12 cellular contexts compared by ENCODE assay signal in the genomic region with DNA sequence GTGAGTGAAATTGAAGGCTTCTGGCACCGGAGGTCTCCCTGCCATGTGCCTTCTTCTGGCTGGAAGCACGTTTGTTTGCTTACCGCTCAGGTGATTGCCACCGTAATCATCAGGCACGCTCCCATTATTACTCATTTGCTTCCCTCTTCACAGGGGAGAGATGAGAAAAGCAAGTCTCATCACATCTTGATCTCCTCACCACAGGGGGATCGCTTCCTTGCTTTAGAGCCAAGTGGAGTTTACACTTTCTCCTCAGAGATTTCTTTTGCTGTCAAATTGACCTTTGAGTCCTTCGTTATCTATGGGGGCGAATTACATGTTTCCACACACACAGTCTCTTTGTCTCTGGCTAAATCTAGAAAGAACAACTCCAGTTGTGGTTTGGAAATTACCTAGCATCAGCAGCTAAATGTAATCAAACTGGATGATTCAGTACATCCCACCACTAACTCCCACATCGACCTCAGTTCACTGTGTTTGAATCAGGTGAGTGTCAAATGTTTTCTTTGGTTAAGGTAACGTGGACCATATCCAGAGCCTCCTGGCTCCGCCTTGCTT.
DNase-seq lines count a peak whose midpoint lies in the region; ATAC-seq and TF ChIP-seq lines count a peak whose summit lies in the region.
"Had no signal": no experiment of that assay in that cellular context is flagged by ENCODE, and none has a peak within 500 bp of the region (broad histone marks: within the 10 kb centered on the region; RNA-seq: fewer than 3 reads in every experiment).

No MANE protein-coding gene starts in this region.

- no peak for TF ChIP-seq CTCF in GM12865 (IDR thresholded peaks at IDR 0.05; ENCODE audit: insufficient read depth, low read depth, low read length, missing control alignments)
- TF ChIP-seq CTCF in GM23338 (conservative IDR thresholded peaks at IDR 0.05; ENCODE audit: low read depth in 2 of 2): no peak
- no peak for TF ChIP-seq CTCF in gastrocnemius medialis (IDR thresholded peaks at IDR 0.05 in 4 of 5, conservative IDR thresholded peaks at IDR 0.05 in 1 of 5)
- TF ChIP-seq CTCF in natural killer cell (IDR thresholded peaks at IDR 0.05): no peak

- ATAC-seq in GM23338: peak; percentile 49; the same call in 2 of the 3 replicates
- ATAC-seq in left colon: peak; percentile 64
- ATAC-seq in gastrocnemius medialis: no peak
- no peak for ATAC-seq in natural killer cell

- H3K4me1 Mint-ChIP-seq in GM23338 (peaks cover 52% of the 10 kb centered on the region), natural killer cell (no peaks in the 10 kb centered on the region)
- H3K4me1 Mint-ChIP-seq: CD8-positive, alpha-beta memory T cell had no signal

- H3K4me3 Mint-ChIP-seq in GM23338 (no peak overlapping the region), natural killer cell (no peak overlapping the region)
- H3K4me3 Mint-ChIP-seq: CD8-positive, alpha-beta memory T cell had no signal

- H3K9me3 ChIP-seq in gastrocnemius medialis (no peaks in the 10 kb centered on the region), HAP-1 (no peaks in the 10 kb centered on the region)
- H3K9me3 ChIP-seq: adrenal gland, tibial nerve had no signal

- no peaks in the 10 kb centered on the region for H3K9me2 ChIP-seq in GM23338 (ENCODE audit: insufficient read depth)

- H3K4me1 ChIP-seq in GM23338 (ENCODE audit: insufficient read depth) (peaks cover 34% of the 10 kb centered on the region), gastrocnemius medialis (no peaks in the 10 kb centered on the region), HAP-1 (peaks cover 28% of the 10 kb centered on the region)
- H3K4me1 ChIP-seq: adrenal gland, tibial nerve had no signal

- no peak overlapping the region for H2AFZ ChIP-seq in GM23338

- H3K27me3 ChIP-seq in GM23338 (ENCODE audit: insufficient read depth) (no peaks in the 10 kb centered on the region), gastrocnemius medialis (no peaks in the 10 kb centered on the region), HAP-1 (ENCODE audit: low read depth) (no peaks in the 10 kb centered on the region)
- H3K27me3 ChIP-seq: adrenal gland, tibial nerve had no signal

- H3K4me3 ChIP-seq in GM12865 (ENCODE audit: low read depth, low read length) (no peak overlapping the region), GM23338 (no peak overlapping the region), gastrocnemius medialis (no peak overlapping the region), HAP-1 (no peak overlapping the region)
- H3K4me3 ChIP-seq: adrenal gland, tibial nerve had no signal

- H3K36me3 Mint-ChIP-seq in GM23338 (ENCODE audit: low read depth) (peaks cover 6% of the 10 kb centered on the region; the same call in 2 of the 3 replicates), natural killer cell (no peaks in the 10 kb centered on the region)
- H3K36me3 Mint-ChIP-seq: CD8-positive, alpha-beta memory T cell had no signal

- peak overlapping the region; percentile 2; the same call in 1 of the 2 replicates for H3K27ac ChIP-seq in GM23338 (ENCODE audit: low read depth)
- no peak overlapping the region for H3K27ac ChIP-seq in gastrocnemius medialis
- H3K27ac ChIP-seq: adrenal gland, tibial nerve had no signal

- DNase-seq in GM12865 (ENCODE audit: low read depth) (peak; percentile 66), GM23338 (ENCODE audit: low spot score) (no peak), NCI-H2081 (lab: John Stamatoyannopoulos, UW) (peak; percentile 90 to 98), left colon (no peak), gastrocnemius medialis (no peak), HAP-1 (ENCODE audit: low spot score in 2 of 2) (no peak), natural killer cell (no peak), NCI-H345 (lab: John Stamatoyannopoulos, UW) (no peak)
- DNase-seq: activated CD4-positive, alpha-beta T cell treated with anti-CD3 and anti-CD28 coated beads, Interleukin-2, amount 50 U/mL, for 4 hours; adrenal gland; CD8-positive, alpha-beta memory T cell had no signal

- intact Hi-C loops in left colon (cut with DNase I, micrococcal nuclease): loop anchor here in 1 of 2 donors (10.0 kb wide), 1 partner anchor 327 kb away; no protein-coding TSS in a partner anchor
- intact Hi-C loops in gastrocnemius medialis (cut with DNase I; ENCODE audit: low total_unique reads): no loop called here
- intact Hi-C loops in natural killer cell (cut with micrococcal nuclease): no loop called here

- H3K9me3 Mint-ChIP-seq in GM23338 (no peaks in the 10 kb centered on the region), natural killer cell (no peaks in the 10 kb centered on the region)

- H3K4me2 ChIP-seq in GM23338: no peak overlapping the region

- no peaks in the 10 kb centered on the region for H3K79me2 ChIP-seq in GM23338 (replicated peaks; ENCODE audit: insufficient read depth)

- H3K27me3 Mint-ChIP-seq in GM23338 (ENCODE audit: insufficient read depth, low read depth, poor library complexity) (no peaks in the 10 kb centered on the region), natural killer cell (ENCODE audit: low read depth in 2 of 2) (peaks cover 0 to 2% of the 10 kb centered on the region in 2 donors)
- H3K27me3 Mint-ChIP-seq: CD8-positive, alpha-beta memory T cell had no signal

- no peaks in the 10 kb centered on the region for H4K20me1 ChIP-seq in GM23338 (replicated peaks; ENCODE audit: insufficient read depth)

- H3K27ac Mint-ChIP-seq in GM23338 (no peak overlapping the region), natural killer cell (no peak overlapping the region)
- H3K27ac Mint-ChIP-seq: CD8-positive, alpha-beta memory T cell had no signal

- TF ChIP-seq POLR2A in gastrocnemius medialis (IDR thresholded peaks at IDR 0.05): no peak

- in situ Hi-C loops in gastrocnemius medialis (cut with MboI; ENCODE audit: low sequenced_read_pairs in 4 of 4) (no loop called here), HAP-1 (cut with MboI; ENCODE audit: low sequenced_read_pairs) (loop anchor here (5.0 to 25.0 kb wide), 2 partner anchors 105 to 345 kb away; no protein-coding TSS in a partner anchor)

- H3K36me3 ChIP-seq in GM23338 (ENCODE audit: insufficient read depth) (no peaks in the 10 kb centered on the region), gastrocnemius medialis (no peaks in the 10 kb centered on the region), HAP-1 (replicated peaks) (no peaks in the 10 kb centered on the region)
- H3K36me3 ChIP-seq: adrenal gland, tibial nerve had no signal

- H3F3A ChIP-seq in GM23338 (replicated peaks; ENCODE audit: low read depth): no peaks in the 10 kb centered on the region

TF ChIP-seq in GM23338, 12 proteins besides CTCF, POLR2A, EP300 and RAD21:
- TF ChIP-seq ZNF462 (CRISPR knock-in tag; IDR thresholded peaks at IDR 0.05) (peak; percentile 84), EZH2phosphoT487 (IDR thresholded peaks at IDR 0.05; ENCODE audit: unreplicated experiment) (no peak), ZNF114 (CRISPR knock-in tag; IDR thresholded peaks at IDR 0.05) (no peak)

Comparison
In these comparisons a context has a peak if more than half of its experiments do, and no peak if none do; other contexts are left out.
1. DNase-seq: peak in GM12865 (single experiment) and NCI-H2081 (2 of 2); none in GM23338 (single experiment), left colon (0 of 2), gastrocnemius medialis (0 of 2), HAP-1 (0 of 2), natural killer cell (single experiment) and NCI-H345 (single experiment).
2. ATAC-seq: peak in GM23338 (single experiment) and left colon (single experiment); none in gastrocnemius medialis (0 of 2) and natural killer cell (0 of 3).